ENCODE assay signal across 10 cellular contexts in genomic region chr15:90121086-90121485, GRCh38.
"Had no signal": no experiment of that assay in that cellular context is flagged by ENCODE, and none has a peak within 500 bp of the region (broad histone marks: within the 10 kb centered on the region; RNA-seq: fewer than 3 reads in every experiment).

No MANE protein-coding gene starts in this region.

- H3K4me3 ChIP-seq: HAP-1 had no signal

- H3K4me2 ChIP-seq: KMS-11 had no signal

- H3K4me3 Mint-ChIP-seq: HFFc6, IgD-negative memory B cell had no signal

- H3K27ac ChIP-seq: HL-60, KMS-11 had no signal

- DNase-seq: GOT3, H7, HFFc6, KBM-7 had no signal

- H3K27me3 Mint-ChIP-seq: IgD-negative memory B cell had no signal

- H3K27ac Mint-ChIP-seq: HFFc6, IgD-negative memory B cell had no signal

- H3K36me3 ChIP-seq: HAP-1 had no signal

- H3K9me3 ChIP-seq: HAP-1 had no signal

- ATAC-seq: HCT116, HepG2 had no signal
